In the genomic region with DNA sequence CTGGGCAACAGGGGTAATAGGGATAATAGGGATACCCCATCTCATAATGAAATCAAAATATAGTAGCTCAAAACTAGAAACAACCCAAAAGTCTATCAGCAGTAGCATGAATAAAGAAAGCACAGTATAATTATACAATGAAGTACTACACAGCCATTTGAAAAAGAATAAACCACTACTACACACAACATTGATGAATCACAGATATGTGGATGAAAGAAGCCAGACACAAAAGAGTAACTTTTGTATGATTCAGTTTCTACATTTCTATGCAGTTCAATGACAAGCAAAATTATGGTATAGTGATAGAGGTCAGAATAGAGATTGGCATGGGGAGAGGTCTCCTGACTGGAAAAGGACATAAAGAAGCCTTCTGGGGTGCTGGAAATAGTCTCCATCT, we compare ENCODE assay signal across 2 cellular contexts.
TF ChIP-seq lines count a peak whose summit lies in the region.

No MANE protein-coding gene starts in this region.

TF ChIP-seq in A549, 52 proteins besides CTCF, POLR2A, EP300 and RAD21:
- TF ChIP-seq MAZ (IDR thresholded peaks at IDR 0.05; ENCODE audit: borderline replicate concordance, low read depth, low read length) = no peak
- no peak for TF ChIP-seq CBX8 (IDR thresholded peaks at IDR 0.05)
- no peak for TF ChIP-seq JUN (IDR thresholded peaks at IDR 0.05)
- no peak for TF ChIP-seq KDM5A (IDR thresholded peaks at IDR 0.05)
- no peak for TF ChIP-seq CEBPB (IDR thresholded peaks at IDR 0.05)

TF ChIP-seq in endothelial cell of umbilical vein, 7 proteins besides CTCF, POLR2A, EP300 and RAD21:
- TF ChIP-seq EZH2 (IDR thresholded peaks at IDR 0.05; ENCODE audit: borderline replicate concordance, low read depth, low read length, severe bottlenecking) (no peak), GATA2 (IDR thresholded peaks at IDR 0.05; ENCODE audit: insufficient read depth, insufficient read length, low read depth, low read length) (no peak), MYC (IDR thresholded peaks at IDR 0.05; ENCODE audit: low read depth, low read length) (no peak), JUN (IDR thresholded peaks at IDR 0.05; ENCODE audit: borderline replicate concordance, insufficient read depth, insufficient read length, low read depth) (no peak), POLR2AphosphoS5 (IDR thresholded peaks at IDR 0.05; ENCODE audit: insufficient read depth, low read depth, low read length) (no peak), FOS (IDR thresholded peaks at IDR 0.05; ENCODE audit: borderline replicate concordance, insufficient read depth, low read length) (no peak)
- TF ChIP-seq, protein P1, sequence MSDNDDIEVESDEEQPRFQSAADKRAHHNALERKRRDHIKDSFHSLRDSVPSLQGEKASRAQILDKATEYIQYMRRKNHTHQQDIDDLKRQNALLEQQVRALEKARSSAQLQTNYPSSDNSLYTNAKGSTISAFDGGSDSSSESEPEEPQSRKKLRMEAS (IDR thresholded peaks at IDR 0.05; ENCODE audit: insufficient read depth, insufficient read length) = no peak
TF ChIP-seq in endothelial cell of umbilical vein: peak in this region for 0.
